9 cellular contexts compared by ENCODE assay signal in the genomic region with DNA sequence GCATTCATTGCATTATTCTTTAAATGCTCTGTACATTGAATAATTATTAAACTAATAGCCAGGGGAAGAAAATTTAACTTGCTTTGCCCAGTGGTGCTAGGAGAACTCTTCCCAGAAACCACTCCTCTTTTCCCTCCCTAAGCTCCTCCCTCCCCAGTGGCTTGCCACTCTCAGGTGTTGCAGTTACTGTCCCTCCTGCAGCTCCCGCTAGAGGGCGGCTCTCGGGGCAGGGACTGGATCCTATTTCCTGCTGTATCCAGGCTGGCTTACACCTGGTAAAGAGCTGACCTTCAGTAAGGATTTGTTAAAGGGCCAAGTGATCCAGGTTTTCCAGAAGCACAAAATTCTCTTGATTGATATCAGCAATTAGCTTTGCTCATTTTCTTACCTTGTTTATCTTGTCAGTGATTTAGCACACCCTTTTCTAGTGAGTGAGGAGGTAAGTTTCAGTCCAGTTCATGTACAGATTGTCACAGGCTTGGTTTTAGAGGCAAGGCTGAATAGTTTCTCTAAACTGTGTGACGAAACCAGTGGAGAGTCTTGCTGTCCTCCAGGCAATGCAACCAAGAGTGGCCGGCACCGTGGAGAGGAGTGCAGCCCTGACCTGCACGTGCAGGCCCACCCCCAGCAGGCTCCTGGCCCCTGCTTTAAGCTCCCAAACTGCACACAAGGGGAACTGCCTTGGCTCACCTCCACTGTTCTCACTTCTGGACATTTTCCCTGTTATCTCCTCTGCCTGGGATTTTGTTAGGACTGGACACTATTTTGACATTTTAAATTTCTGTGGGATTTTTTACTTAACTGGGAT.
DNase-seq lines count a peak whose midpoint lies in the region; ATAC-seq and TF ChIP-seq lines count a peak whose summit lies in the region.
"Had no signal": no experiment of that assay in that cellular context is flagged by ENCODE, and none has a peak within 500 bp of the region (broad histone marks: within the 10 kb centered on the region; RNA-seq: fewer than 3 reads in every experiment).

No MANE protein-coding gene starts in this region.

- no peak overlapping the region for H3K4ac ChIP-seq in trophoblast cell (ENCODE audit: low read depth, low read length)

- H3K9ac ChIP-seq in trophoblast cell (ENCODE audit: low read length), result no peak overlapping the region
- H3K9ac ChIP-seq: BLaER1 treated with 17β-estradiol and CSF1 and Interleukin-3, amounts not matched to agents 10 nM and 100 nM had no signal

- H3K4me2 ChIP-seq in trophoblast cell (ENCODE audit: low read length), result no peak overlapping the region
- H3K4me2 ChIP-seq: BLaER1 treated with 17β-estradiol and CSF1 and Interleukin-3, amounts not matched to agents 10 nM and 100 nM had no signal

- TF ChIP-seq POLR2A in erythroblast (IDR thresholded peaks at IDR 0.05; ENCODE audit: low read length), result no peak

- DNase-seq in NCI-H2227 (lab: John Stamatoyannopoulos, UW; ENCODE audit: unreplicated experiment), result peak; percentile 52
- DNase-seq in NCI-H2227 treated with DMSO at 0.1 percent for 48 hours (lab: John Stamatoyannopoulos, UW), result no peak
- DNase-seq in LHCN-M2 (ENCODE audit: low read depth), result peak; percentile 27
- DNase-seq in SHP77 treated with DMSO at 0.1 percent for 48 hours (lab: John Stamatoyannopoulos, UW), result peak; percentile 57
- DNase-seq in erythroblast (lab: John Stamatoyannopoulos, UW), result peak; percentile 17 to 43
- DNase-seq in trophoblast cell, result peak; percentile 59 to 79

- H3K27me3 ChIP-seq in trophoblast cell (ENCODE audit: insufficient read depth, low read length), result no peaks in the 10 kb centered on the region
- H3K27me3 ChIP-seq: BLaER1 treated with 17β-estradiol and CSF1 and Interleukin-3, amounts not matched to agents 10 nM and 100 nM had no signal

- H3K9me3 ChIP-seq in trophoblast cell (ENCODE audit: insufficient read depth, low read depth, low read length), result no peaks in the 10 kb centered on the region
- H3K9me3 ChIP-seq: BLaER1 treated with 17β-estradiol and CSF1 and Interleukin-3, amounts not matched to agents 10 nM and 100 nM had no signal

- H3K79me2 ChIP-seq in trophoblast cell (ENCODE audit: control insufficient read depth, insufficient read depth, low read length, poor library complexity), result no peaks in the 10 kb centered on the region

- no peaks in the 10 kb centered on the region for H3K36me3 ChIP-seq in trophoblast cell (ENCODE audit: control insufficient read depth in 1 of 2, insufficient read depth in 2 of 2, low read length in 2 of 2)
- H3K36me3 ChIP-seq: BLaER1 treated with 17β-estradiol and CSF1 and Interleukin-3, amounts not matched to agents 10 nM and 100 nM had no signal

- no peak overlapping the region for H2BK120ac ChIP-seq in trophoblast cell (ENCODE audit: insufficient read depth, low read length, poor library complexity)

- no peak overlapping the region for H4K12ac ChIP-seq in trophoblast cell (ENCODE audit: low read depth, low read length)

- no peak overlapping the region for H3K14ac ChIP-seq in trophoblast cell (ENCODE audit: low read length)

- no peak overlapping the region for H3K23ac ChIP-seq in trophoblast cell (ENCODE audit: low read length)

- no peak overlapping the region for H2BK5ac ChIP-seq in trophoblast cell (ENCODE audit: low read depth, low read length, poor library complexity)

- no peak overlapping the region for H3K18ac ChIP-seq in trophoblast cell (ENCODE audit: low read length)

- no peak overlapping the region for H2AFZ ChIP-seq in trophoblast cell (ENCODE audit: insufficient read depth, low read length, poor library complexity)

- ATAC-seq in GM21723 (IDR thresholded peaks at IDR 0.05; ENCODE audit: unreplicated experiment) (peak; percentile 85), HG02763 (IDR thresholded peaks at IDR 0.05; ENCODE audit: unreplicated experiment) (no peak)

- H2BK12ac ChIP-seq in trophoblast cell (ENCODE audit: low read length), result no peak overlapping the region

- no peak overlapping the region for H4K91ac ChIP-seq in trophoblast cell (ENCODE audit: low read depth, low read length)

- H3K79me1 ChIP-seq in trophoblast cell (ENCODE audit: low read length), result no peaks in the 10 kb centered on the region

- no peak overlapping the region for H3K27ac ChIP-seq in trophoblast cell (ENCODE audit: low read depth, low read length)
- H3K27ac ChIP-seq: BLaER1 treated with 17β-estradiol and CSF1 and Interleukin-3, amounts not matched to agents 10 nM and 100 nM had no signal

- no peak overlapping the region for H2AK5ac ChIP-seq in trophoblast cell (ENCODE audit: low read length)

- no peak overlapping the region for H4K8ac ChIP-seq in trophoblast cell (ENCODE audit: low read depth, low read length)

- H3K4me1 ChIP-seq in trophoblast cell (ENCODE audit: control insufficient read depth in 1 of 2, insufficient read depth in 2 of 2, low read length in 2 of 2), result no peaks in the 10 kb centered on the region

- H3K4me3 ChIP-seq in trophoblast cell (ENCODE audit: low read depth, low read length), result no peak overlapping the region
- H3K4me3 ChIP-seq: BLaER1 treated with 17β-estradiol and CSF1 and Interleukin-3, amounts not matched to agents 10 nM and 100 nM had no signal

- no CpG with 5 or more reads among the region's 7 CpGs for WGBS in trophoblast cell (ENCODE audit: extremely low coverage, insufficient coverage, insufficient read length)
